ENCODE assay signal across 19 cellular contexts in the genomic region with DNA sequence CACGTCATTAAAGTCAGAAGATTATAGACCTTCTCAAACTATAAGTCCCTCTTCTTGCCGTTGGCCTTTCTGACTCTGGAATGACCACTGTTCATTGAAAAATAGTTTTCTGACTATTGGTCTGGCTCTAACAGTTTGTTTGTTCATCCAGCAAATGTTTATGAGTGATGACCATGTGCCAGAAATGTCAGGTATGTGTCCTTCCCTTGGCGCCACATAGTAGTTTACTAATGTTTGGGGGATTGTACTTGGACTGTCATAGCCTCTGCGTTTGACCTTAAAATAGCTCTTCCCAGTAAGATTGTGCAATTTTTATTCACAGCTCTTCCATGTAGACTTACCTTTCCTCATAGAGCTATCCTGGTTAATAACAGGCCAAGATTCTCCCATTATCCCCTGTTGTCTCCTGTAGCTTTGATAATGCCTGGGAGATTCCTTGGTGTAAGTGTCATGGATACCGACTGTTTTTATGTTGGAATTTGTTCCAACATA. TPM values are rescaled to one million over a fixed set of nuclear protein-coding genes. Genes with fewer than 3 reads are reported as not detected.
DNase-seq lines count a peak whose midpoint lies in the region; ATAC-seq and TF ChIP-seq lines count a peak whose summit lies in the region.
"Had no signal": no experiment of that assay in that cellular context is flagged by ENCODE, and none has a peak within 500 bp of the region (broad histone marks: within the 10 kb centered on the region; RNA-seq: fewer than 3 reads in every experiment).

No MANE protein-coding gene starts in this region.

- H3K27ac ChIP-seq in suprapubic skin: no peak overlapping the region
- H3K27ac ChIP-seq: SJSA1 had no signal

- 90% methylated on average over 5 of the region's 5 CpGs for whole genome bisulfite sequencing in suprapubic skin

- no peak for TF ChIP-seq EP300 in suprapubic skin (IDR thresholded peaks at IDR 0.05)

- no peaks in the 10 kb centered on the region for H3K27me3 Mint-ChIP-seq in stimulated activated naive CD8-positive, alpha-beta T cell treated with anti-CD3 and anti-CD28 coated beads, Interleukin-15, Interleukin-2, amounts not matched to agents 100 ng/mL and 50 ng/mL, for 24 hours
- H3K27me3 Mint-ChIP-seq in stimulated activated naive CD8-positive, alpha-beta T cell treated with anti-CD3 and anti-CD28 coated beads, Interleukin-15, amount 100 ng/mL, for 72 hours: no peaks in the 10 kb centered on the region
- no peaks in the 10 kb centered on the region for H3K27me3 Mint-ChIP-seq in naive thymus-derived CD8-positive, alpha-beta T cell
- no peaks in the 10 kb centered on the region for H3K27me3 Mint-ChIP-seq in stimulated activated naive B cell treated with anti-CD40 and anti-IgM and Interleukin-4, amounts not matched to agents 10 μg/mL and 1 μg/mL and 100 μg/mL, for 72 hours

- no peak overlapping the region for H3K4me3 Mint-ChIP-seq in stimulated activated naive CD8-positive, alpha-beta T cell treated with anti-CD3 and anti-CD28 coated beads, Interleukin-15, Interleukin-2, amounts not matched to agents 100 ng/mL and 50 ng/mL, for 24 hours
- H3K4me3 Mint-ChIP-seq in stimulated activated naive CD8-positive, alpha-beta T cell treated with anti-CD3 and anti-CD28 coated beads, Interleukin-15, amount 100 ng/mL, for 72 hours: no peak overlapping the region
- no peak overlapping the region for H3K4me3 Mint-ChIP-seq in naive thymus-derived CD8-positive, alpha-beta T cell
- H3K4me3 Mint-ChIP-seq in stimulated activated naive B cell treated with anti-CD40 and anti-IgM and Interleukin-4, amounts not matched to agents 10 μg/mL and 1 μg/mL and 100 μg/mL, for 72 hours: no peak overlapping the region
- H3K4me3 Mint-ChIP-seq: CD14-positive monocyte, H9 had no signal

- no peaks in the 10 kb centered on the region for H3K9me3 Mint-ChIP-seq in stimulated activated naive CD8-positive, alpha-beta T cell treated with anti-CD3 and anti-CD28 coated beads, Interleukin-15, Interleukin-2, amounts not matched to agents 100 ng/mL and 50 ng/mL, for 24 hours
- no peaks in the 10 kb centered on the region for H3K9me3 Mint-ChIP-seq in stimulated activated naive CD8-positive, alpha-beta T cell treated with anti-CD3 and anti-CD28 coated beads, Interleukin-15, amount 100 ng/mL, for 72 hours
- no peaks in the 10 kb centered on the region for H3K9me3 Mint-ChIP-seq in naive thymus-derived CD8-positive, alpha-beta T cell
- H3K9me3 Mint-ChIP-seq in stimulated activated naive B cell treated with anti-CD40 and anti-IgM and Interleukin-4, amounts not matched to agents 10 μg/mL and 1 μg/mL and 100 μg/mL, for 72 hours: no peaks in the 10 kb centered on the region
- H3K9me3 Mint-ChIP-seq: CD14-positive monocyte, H9 had no signal

- H3K27me3 ChIP-seq in suprapubic skin: no peaks in the 10 kb centered on the region
- H3K27me3 ChIP-seq: Peyer's patch, SJSA1 had no signal

- H3K9me3 ChIP-seq in suprapubic skin: no peaks in the 10 kb centered on the region
- H3K9me3 ChIP-seq: Peyer's patch, SJSA1 had no signal

- H3K27ac Mint-ChIP-seq in stimulated activated naive CD8-positive, alpha-beta T cell treated with anti-CD3 and anti-CD28 coated beads, Interleukin-15, Interleukin-2, amounts not matched to agents 100 ng/mL and 50 ng/mL, for 24 hours: peak overlapping the region; percentile 23
- no peak overlapping the region for H3K27ac Mint-ChIP-seq in stimulated activated naive CD8-positive, alpha-beta T cell treated with anti-CD3 and anti-CD28 coated beads, Interleukin-15, amount 100 ng/mL, for 72 hours
- H3K27ac Mint-ChIP-seq in naive thymus-derived CD8-positive, alpha-beta T cell: peak overlapping the region in 9 of 10 donors; percentile 19 to 100 (median 72)
- peak overlapping the region; percentile 10 for H3K27ac Mint-ChIP-seq in stimulated activated naive B cell treated with anti-CD40 and anti-IgM and Interleukin-4, amounts not matched to agents 10 μg/mL and 1 μg/mL and 100 μg/mL, for 72 hours
- H3K27ac Mint-ChIP-seq: CD14-positive monocyte, H9 had no signal

- H3K4me3 ChIP-seq in suprapubic skin: no peak overlapping the region
- H3K4me3 ChIP-seq: Peyer's patch, SJSA1 had no signal

- peaks cover 71% of the 10 kb centered on the region for H3K36me3 Mint-ChIP-seq in stimulated activated naive CD8-positive, alpha-beta T cell treated with anti-CD3 and anti-CD28 coated beads, Interleukin-15, Interleukin-2, amounts not matched to agents 100 ng/mL and 50 ng/mL, for 24 hours (ENCODE audit: low read depth)
- H3K36me3 Mint-ChIP-seq in naive thymus-derived CD8-positive, alpha-beta T cell: peaks cover 10 to 70% (median 24%) of the 10 kb centered on the region in 3 donors
- peaks cover 30 to 64% of the 10 kb centered on the region in 2 donors for H3K36me3 Mint-ChIP-seq in stimulated activated naive B cell treated with anti-CD40 and anti-IgM and Interleukin-4, amounts not matched to agents 10 μg/mL and 1 μg/mL and 100 μg/mL, for 72 hours

- H3K4me1 ChIP-seq in suprapubic skin: peaks cover 6% of the 10 kb centered on the region
- H3K4me1 ChIP-seq: SJSA1 had no signal

- peaks cover 46% of the 10 kb centered on the region for H3K36me3 ChIP-seq in suprapubic skin

- TF ChIP-seq POLR2A in suprapubic skin (IDR thresholded peaks at IDR 0.05): no peak

- DNase-seq in stimulated activated naive CD8-positive, alpha-beta T cell treated with anti-CD3 and anti-CD28 coated beads, Interleukin-15, amount 100 ng/mL, for 72 hours: no peak
- no peak for DNase-seq in naive thymus-derived CD8-positive, alpha-beta T cell
- DNase-seq in stimulated activated naive B cell treated with anti-CD40 and anti-IgM and Interleukin-4, amounts not matched to agents 10 μg/mL and 1 μg/mL and 100 μg/mL, for 72 hours: no peak
- no peak for DNase-seq in suprapubic skin (ENCODE audit: low spot score in 2 of 2)
- DNase-seq: 8988T; COR-L47; GDM1; H9; KBM-7; NCI-H1105; NCI-H748 treated with DMSO at 0.1 percent for 48 hours; NK-92 treated with Interleukin-12 subunit alpha and Interleukin-12 subunit beta, amount 100 ng/mL, for 24 hours; Peyer's patch had no signal

- peaks cover 31% of the 10 kb centered on the region for H3K4me1 Mint-ChIP-seq in stimulated activated naive CD8-positive, alpha-beta T cell treated with anti-CD3 and anti-CD28 coated beads, Interleukin-15, Interleukin-2, amounts not matched to agents 100 ng/mL and 50 ng/mL, for 24 hours (ENCODE audit: low read depth)
- peaks cover 37% of the 10 kb centered on the region for H3K4me1 Mint-ChIP-seq in stimulated activated naive CD8-positive, alpha-beta T cell treated with anti-CD3 and anti-CD28 coated beads, Interleukin-15, amount 100 ng/mL, for 72 hours
- peaks cover 22 to 35% (median 31%) of the 10 kb centered on the region in 4 donors for H3K4me1 Mint-ChIP-seq in naive thymus-derived CD8-positive, alpha-beta T cell
- H3K4me1 Mint-ChIP-seq in stimulated activated naive B cell treated with anti-CD40 and anti-IgM and Interleukin-4, amounts not matched to agents 10 μg/mL and 1 μg/mL and 100 μg/mL, for 72 hours: no peaks in the 10 kb centered on the region
- H3K4me1 Mint-ChIP-seq: CD14-positive monocyte had no signal

- no peak for TF ChIP-seq CTCF in suprapubic skin (IDR thresholded peaks at IDR 0.05)

- POLR2A ChIA-PET in naive thymus-derived CD8-positive, alpha-beta T cell (lab: Charles Lee): interaction anchor here (1.1 to 7.8 kb wide), 2 partner anchors 17 to 194 kb away, joined by 3 to 138 read pairs; partner anchors contain the start of gene MCAM

- ATAC-seq in stimulated activated naive CD8-positive, alpha-beta T cell treated with anti-CD3 and anti-CD28 coated beads, Interleukin-15, amount 100 ng/mL, for 72 hours: no peak
- ATAC-seq in naive thymus-derived CD8-positive, alpha-beta T cell: no peak
- ATAC-seq in stimulated activated naive B cell treated with anti-CD40 and anti-IgM and Interleukin-4, amounts not matched to agents 10 μg/mL and 1 μg/mL and 100 μg/mL, for 72 hours (replicated peaks): no peak
- ATAC-seq in GM18907 (IDR thresholded peaks at IDR 0.05; ENCODE audit: unreplicated experiment): no peak

RNA-seq across cellular contexts. Expression of gene MCAM, which starts 13.7 kb away (rescaled TPM):
- total RNA-seq in naive thymus-derived CD8-positive, alpha-beta T cell: under 1 TPM; 0.33 to 0.55 TPM
- polyA plus RNA-seq in naive thymus-derived CD8-positive, alpha-beta T cell: 1 to 10 TPM in 1 of 3 donors, under 1 TPM in 2; 0.35 to 1.2 (median 0.65) TPM
- 100 to 1,000 TPM; 104 to 163 (median 124) TPM for total RNA-seq in suprapubic skin
- polyA plus RNA-seq: CD14-positive monocyte had no signal

RNA-seq across cellular contexts. Expression of gene RNF26, which starts 31.1 kb away (rescaled TPM):
- 10 to 100 TPM; 19.8 to 21.1 TPM for total RNA-seq in naive thymus-derived CD8-positive, alpha-beta T cell
- polyA plus RNA-seq in naive thymus-derived CD8-positive, alpha-beta T cell: 10 to 100 TPM; 37.0 to 45.9 (median 39.6) TPM
- 10 to 100 TPM; 13.3 to 21.4 (median 15.4) TPM for total RNA-seq in suprapubic skin

RNA-seq across cellular contexts. Expression of gene C1QTNF5, which starts 37.4 kb away (rescaled TPM):
- total RNA-seq in naive thymus-derived CD8-positive, alpha-beta T cell: not detected
- polyA plus RNA-seq in naive thymus-derived CD8-positive, alpha-beta T cell: not detected
- total RNA-seq in suprapubic skin: 1 to 10 TPM; 3.7 to 9.8 (median 4.9) TPM
- total RNA-seq: NCI-H460 had no signal
- polyA plus RNA-seq: CD14-positive monocyte had no signal

RNA-seq across cellular contexts. Expression of gene MFRP, which starts 43.2 kb away (rescaled TPM):
- total RNA-seq in naive thymus-derived CD8-positive, alpha-beta T cell: not detected
- polyA plus RNA-seq in naive thymus-derived CD8-positive, alpha-beta T cell: not detected
- total RNA-seq in suprapubic skin: under 1 TPM in 1 of 4 donors, not detected in 3; 0.11 TPM
- total RNA-seq: H9, NCI-H460, Peyer's patch, SJSA1 had no signal
- polyA plus RNA-seq: AG04450, CD14-positive monocyte had no signal

Comparison
In these comparisons a context has a peak if more than half of its experiments do, and no peak if none do; other contexts are left out.
1. H3K27ac Mint-ChIP-seq: peak in stimulated activated naive CD8-positive, alpha-beta T cell treated with anti-CD3 and anti-CD28 coated beads, Interleukin-15, Interleukin-2, amounts not matched to agents 100 ng/mL and 50 ng/mL, for 24 hours (single experiment), naive thymus-derived CD8-positive, alpha-beta T cell (9 of 10) and stimulated activated naive B cell treated with anti-CD40 and anti-IgM and Interleukin-4, amounts not matched to agents 10 μg/mL and 1 μg/mL and 100 μg/mL, for 72 hours (single experiment); none in stimulated activated naive CD8-positive, alpha-beta T cell treated with anti-CD3 and anti-CD28 coated beads, Interleukin-15, amount 100 ng/mL, for 72 hours (0 of 2).
2. RNA of gene MCAM, which starts 13.7 kb away (total RNA-seq): 104 to 163 TPM in suprapubic skin; 0.33 to 0.55 TPM in naive thymus-derived CD8-positive, alpha-beta T cell; every median in the first group is over 10 times any median in the second.
3. RNA of gene C1QTNF5, which starts 37.4 kb away (total RNA-seq): 3.7 to 9.8 TPM in suprapubic skin; not detected in naive thymus-derived CD8-positive, alpha-beta T cell; every median in the first group is over 4 times any median in the second.